27 cellular contexts compared by ENCODE assay signal in the genomic region with DNA sequence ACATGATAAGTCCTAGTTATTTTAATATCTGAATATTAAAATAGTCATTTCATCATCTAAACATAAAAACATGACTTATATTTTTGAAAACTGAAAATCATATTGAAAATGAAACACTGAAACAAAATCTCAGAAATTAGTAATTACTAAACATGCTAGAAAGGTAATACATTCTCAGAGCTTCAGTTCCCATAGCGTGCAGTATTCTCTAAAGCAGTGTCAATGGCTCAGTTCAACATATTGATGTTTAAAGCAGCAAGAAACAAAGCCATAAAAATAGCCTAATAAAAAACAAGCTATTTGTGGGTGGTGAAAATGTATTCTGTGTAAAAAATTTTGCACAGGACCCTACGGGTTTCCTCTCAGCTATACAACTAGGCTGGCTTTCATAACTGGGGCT.
DNase-seq lines count a peak whose midpoint lies in the region; ATAC-seq and TF ChIP-seq lines count a peak whose summit lies in the region.
"Had no signal": no experiment of that assay in that cellular context is flagged by ENCODE, and none has a peak within 500 bp of the region (broad histone marks: within the 10 kb centered on the region; RNA-seq: fewer than 3 reads in every experiment).

No MANE protein-coding gene starts in this region.

- H3K36me3 ChIP-seq in SK-N-SH (replicated peaks in 1 of 2; ENCODE audit: control insufficient read depth in 1 of 2, insufficient read depth in 2 of 2, low read length in 1 of 2) = no peaks in the 10 kb centered on the region
- H3K36me3 ChIP-seq: BLaER1 treated with 17β-estradiol and CSF1 and Interleukin-3, amounts not matched to agents 10 nM and 100 nM; Peyer's patch; SJSA1 had no signal

- 13% methylated on average over 2 of the region's 2 CpGs for WGBS in SK-N-SH (ENCODE audit: low lambda C conversion rate)

- H3K9me3 ChIP-seq in SK-N-SH = no peaks in the 10 kb centered on the region
- H3K9me3 ChIP-seq: BLaER1 treated with 17β-estradiol and CSF1 and Interleukin-3, amounts not matched to agents 10 nM and 100 nM; Caco-2; Peyer's patch; SJSA1 had no signal

- no peaks in the 10 kb centered on the region for H3K79me2 ChIP-seq in SK-N-SH (ENCODE audit: insufficient read depth)

- no peak for TF ChIP-seq EP300 in SK-N-SH (IDR thresholded peaks at IDR 0.05; ENCODE audit: borderline replicate concordance in 1 of 2, low read depth in 1 of 2, low read length in 1 of 2)

- peak; percentile 45 for ATAC-seq in GM19043 (IDR thresholded peaks at IDR 0.05; ENCODE audit: low read depth, unreplicated experiment)
- peak; percentile 54 for ATAC-seq in HG02759 (IDR thresholded peaks at IDR 0.05; ENCODE audit: unreplicated experiment)
- peak; percentile 56 for ATAC-seq in HG03520 (IDR thresholded peaks at IDR 0.05; ENCODE audit: unreplicated experiment)
- ATAC-seq in HG03521 (IDR thresholded peaks at IDR 0.05; ENCODE audit: unreplicated experiment) = no peak
- ATAC-seq: T-helper 17 cell had no signal

- no peaks in the 10 kb centered on the region for H3K4me1 ChIP-seq in SK-N-SH (ENCODE audit: control insufficient read depth in 1 of 2, insufficient read depth in 2 of 2, low read depth in 1 of 2, low read length in 1 of 2)
- H3K4me1 ChIP-seq: BLaER1 treated with 17β-estradiol and CSF1 and Interleukin-3, amounts not matched to agents 10 nM and 100 nM; Peyer's patch; SJSA1 had no signal

- no peak overlapping the region for H3K27ac ChIP-seq in SK-N-SH (ENCODE audit: low read depth in 2 of 2, low read length in 1 of 2)
- H3K27ac ChIP-seq: 22Rv1; BLaER1 treated with 17β-estradiol and CSF1 and Interleukin-3, amounts not matched to agents 10 nM and 100 nM; KMS-11; Peyer's patch; SJSA1 had no signal

- H3K4me3 ChIP-seq in GM12865 (ENCODE audit: low read depth, low read length) (no peak overlapping the region), SK-N-SH (ENCODE audit: low read depth in 2 of 2, low read length in 1 of 2) (no peak overlapping the region)
- H3K4me3 ChIP-seq: BLaER1 treated with 17β-estradiol and CSF1 and Interleukin-3, amounts not matched to agents 10 nM and 100 nM; Peyer's patch; SJSA1 had no signal

- TF ChIP-seq CTCF in GM12865 (IDR thresholded peaks at IDR 0.05; ENCODE audit: insufficient read depth, low read depth, low read length, missing control alignments) (no peak), SK-N-SH (IDR thresholded peaks at IDR 0.05) (no peak)

- no peak overlapping the region for H2AFZ ChIP-seq in SK-N-SH (ENCODE audit: low read depth)

- H4K20me1 ChIP-seq in SK-N-SH (ENCODE audit: insufficient read depth) = no peaks in the 10 kb centered on the region
- H4K20me1 ChIP-seq: BLaER1 treated with 17β-estradiol and CSF1 and Interleukin-3, amounts not matched to agents 10 nM and 100 nM had no signal

- no peaks in the 10 kb centered on the region for H3F3A ChIP-seq in SK-N-SH (replicated peaks; ENCODE audit: insufficient read depth)

- TF ChIP-seq RAD21 in SK-N-SH (IDR thresholded peaks at IDR 0.05; ENCODE audit: low read length) = no peak

- no peaks in the 10 kb centered on the region for H3K27me3 ChIP-seq in SK-N-SH (ENCODE audit: insufficient read depth)
- H3K27me3 ChIP-seq: BLaER1 treated with 17β-estradiol and CSF1 and Interleukin-3, amounts not matched to agents 10 nM and 100 nM; Peyer's patch; SJSA1 had no signal

- CTCF ChIA-PET in SK-N-SH (lab: Yijun Ruan, JAX) = no interaction called here

- no peaks in the 10 kb centered on the region for H3K9me2 ChIP-seq in SK-N-SH

- H3K4me2 ChIP-seq in SK-N-SH = no peak overlapping the region
- H3K4me2 ChIP-seq: BLaER1 treated with 17β-estradiol and CSF1 and Interleukin-3, amounts not matched to agents 10 nM and 100 nM; KMS-11 had no signal

- DNase-seq in GM12865 (ENCODE audit: low read depth) (peak; percentile 16), SK-N-SH (no peak), HT-29 (ENCODE audit: low spot score) (no peak), cerebellar nuclear complex (lab: John Stamatoyannopoulos, UW) (no peak)
- DNase-seq: ACHN; Caco-2; CD4-positive, alpha-beta memory T cell; DMS 273 treated with DMSO at 0.1 percent for 48 hours; DMS79 treated with DMSO at 0.1 percent for 48 hours; IMR-90; NCI-H1105; NCI-H146; NCI-H2029; NCI-H345; NCI-H524; NCI-H774; Peyer's patch; SW 1271; T-helper 17 cell had no signal

- POLR2A ChIA-PET in SK-N-SH (lab: Yijun Ruan, JAX) = no interaction called here

- H3K9ac ChIP-seq in SK-N-SH = no peak overlapping the region
- H3K9ac ChIP-seq: BLaER1 treated with 17β-estradiol and CSF1 and Interleukin-3, amounts not matched to agents 10 nM and 100 nM; KMS-11 had no signal

TF ChIP-seq in SK-N-SH, 30 proteins besides CTCF, POLR2A, EP300 and RAD21:
- TF ChIP-seq JUND (IDR thresholded peaks at IDR 0.05) (no peak), FOXJ3 (CRISPR knock-in tag; IDR thresholded peaks at IDR 0.05) (no peak), FOXM1 (IDR thresholded peaks at IDR 0.05; ENCODE audit: low read depth) (no peak), RCOR1 (IDR thresholded peaks at IDR 0.05; ENCODE audit: low read length) (no peak), GATA2 (CRISPR knock-in tag; IDR thresholded peaks at IDR 0.05) (no peak), EZH2phosphoT487 (IDR thresholded peaks at IDR 0.05; ENCODE audit: borderline replicate concordance, low read depth) (no peak), RXRA (IDR thresholded peaks at IDR 0.05; ENCODE audit: borderline replicate concordance, low read depth) (no peak)
- TF ChIP-seq, protein P1, sequence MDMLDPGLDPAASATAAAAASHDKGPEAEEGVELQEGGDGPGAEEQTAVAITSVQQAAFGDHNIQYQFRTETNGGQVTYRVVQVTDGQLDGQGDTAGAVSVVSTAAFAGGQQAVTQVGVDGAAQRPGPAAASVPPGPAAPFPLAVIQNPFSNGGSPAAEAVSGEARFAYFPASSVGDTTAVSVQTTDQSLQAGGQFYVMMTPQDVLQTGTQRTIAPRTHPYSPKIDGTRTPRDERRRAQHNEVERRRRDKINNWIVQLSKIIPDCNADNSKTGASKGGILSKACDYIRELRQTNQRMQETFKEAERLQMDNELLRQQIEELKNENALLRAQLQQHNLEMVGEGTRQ (IDR thresholded peaks at IDR 0.05; ENCODE audit: borderline replicate concordance, low read depth, low read length) = no peak
